8 cellular contexts compared by ENCODE assay signal in the genomic region with DNA sequence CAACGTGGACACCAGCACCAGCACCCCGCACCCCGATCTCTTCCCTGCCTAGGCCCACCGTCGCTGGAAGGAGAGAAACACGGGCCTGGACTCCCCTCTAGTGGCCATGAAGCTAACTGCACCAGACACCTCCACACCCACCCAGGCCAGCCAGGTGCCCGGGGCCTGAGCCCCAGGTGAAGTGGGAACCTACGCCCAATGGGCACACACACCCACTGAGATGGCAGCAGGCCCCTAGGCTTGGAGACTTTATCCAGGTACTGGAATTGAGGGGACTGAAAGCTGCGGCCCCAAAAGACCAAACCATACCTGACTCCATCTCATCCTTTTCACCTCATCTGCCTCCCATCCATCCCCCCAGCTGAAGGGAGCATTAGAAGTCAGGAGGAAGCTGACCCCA.
A peak's percentile ranks its signal among the peaks of the same experiment; 100 is the strongest.
DNase-seq lines count a peak whose midpoint lies in the region; ATAC-seq and TF ChIP-seq lines count a peak whose summit lies in the region.

No MANE protein-coding gene starts in this region.

- no TSS peak for BruUV-seq in IMR-90 (replicated peaks; lab: Mats Ljungman, UMichigan)

- no peak overlapping the region for H3K9ac ChIP-seq in IMR-90 (ENCODE audit: low read depth, low read length)

- no peaks in the 10 kb centered on the region for H3K79me1 ChIP-seq in IMR-90 (ENCODE audit: low read depth in 1 of 2, low read length in 2 of 2)

- CTCF ChIA-PET in IMR-90 (lab: Yijun Ruan, JAX), result interaction anchor here (0.5 to 1.6 kb wide), 6 partner anchors 9 to 1512 kb away, joined by 3 to 6 read pairs (median 4); no protein-coding TSS in a partner anchor

- H3K36me3 ChIP-seq in IMR-90 (ENCODE audit: control insufficient read depth, insufficient read depth, low read length), result no peaks in the 10 kb centered on the region
- H3K36me3 ChIP-seq in spleen, result no peaks in the 10 kb centered on the region

- H3K4me1 ChIP-seq in IMR-90 (ENCODE audit: control insufficient read depth, insufficient read depth, low read length), result no peaks in the 10 kb centered on the region
- H3K4me1 ChIP-seq in right cardiac atrium (ENCODE audit: control insufficient read depth, insufficient read depth, low read length), result no peaks in the 10 kb centered on the region
- H3K4me1 ChIP-seq in spleen, result peaks cover 0 to 6% (median 0%) of the 10 kb centered on the region in 6 donors

- no peaks in the 10 kb centered on the region for H3K9me3 ChIP-seq in IMR-90 (ENCODE audit: control insufficient read depth, insufficient read depth, low read length)
- H3K9me3 ChIP-seq in right cardiac atrium (ENCODE audit: control insufficient read depth, low read length), result no peaks in the 10 kb centered on the region
- H3K9me3 ChIP-seq in spleen, result no peaks in the 10 kb centered on the region

- TF ChIP-seq CTCF in IMR-90 (conservative IDR thresholded peaks at IDR 0.05; ENCODE audit: low read depth, low read length) (peak; percentile 71), spleen (IDR thresholded peaks at IDR 0.05 in 8 of 11, conservative IDR thresholded peaks at IDR 0.05 in 3 of 11) (peak; percentile 61 to 85 (median 81))

- H2AK9ac ChIP-seq in IMR-90 (replicated peaks; ENCODE audit: low read depth, low read length, poor library complexity), result peak overlapping the region; percentile 85

- ATAC-seq in IMR-90 (ENCODE audit: low read depth), result peak; percentile 87
- peak; percentile 47 to 73 for ATAC-seq in right cardiac atrium

- no CpG with 5 or more reads among the region's 9 CpGs for WGBS in IMR-90 (ENCODE audit: extremely low coverage in 2 of 2, insufficient read length in 1 of 2), 2 experiments
- 18% methylated on average over 9 of the region's 9 CpGs for WGBS in right cardiac atrium
- WGBS in spleen, 5 donors, result 14 to 22% (median 19%) methylated on average over 4 to 9 of the region's 9 CpGs

- no peak overlapping the region for H4K91ac ChIP-seq in IMR-90 (ENCODE audit: insufficient read depth, low read depth, low read length)

- no peak overlapping the region for H2BK5ac ChIP-seq in IMR-90 (ENCODE audit: low read depth, low read length, poor library complexity, severe bottlenecking)

- no peak overlapping the region for H3K56ac ChIP-seq in IMR-90 (ENCODE audit: extremely low read depth, insufficient read depth, low read length)

- H3K27ac ChIP-seq in IMR-90 (ENCODE audit: insufficient read depth, low read length) (no peak overlapping the region), right cardiac atrium (ENCODE audit: low read length) (no peak overlapping the region), spleen (no peak overlapping the region)

- no peak overlapping the region for H3K4me2 ChIP-seq in IMR-90 (ENCODE audit: low read depth, low read length)

- H4K20me1 ChIP-seq in IMR-90 (ENCODE audit: insufficient read depth, low read length), result no peaks in the 10 kb centered on the region

- H3K18ac ChIP-seq in IMR-90 (ENCODE audit: low read depth, low read length), result no peak overlapping the region

- peak; percentile 55 for DNase-seq in NCI-H510A treated with DMSO at 0.1 percent for 48 hours (lab: John Stamatoyannopoulos, UW)
- DNase-seq in NCI-H510A (lab: John Stamatoyannopoulos, UW), result no peak
- DNase-seq in IMR-90, result peak; percentile 6
- DNase-seq in SK-MEL-5 (ENCODE audit: low read depth, low spot score), result peak; percentile 36
- DNase-seq in activated naive CD4-positive, alpha-beta T cell treated with anti-CD3 and anti-CD28 coated beads, Interleukin-2, amount 50 U/mL, for 16 hours, result peak; percentile 53
- DNase-seq in right cardiac atrium, result peak in 2 of 3 donors; percentile 65 to 76
- peak; percentile 81 for DNase-seq in spleen
- no peak for DNase-seq in T1000 (lab: John Stamatoyannopoulos, UW)

- in situ Hi-C loops in IMR-90 (cut with MboI; ENCODE audit: low sequenced_read_pairs), result loop anchor here (25.0 kb wide), 1 partner anchor 1354 kb away; no protein-coding TSS in a partner anchor
- in situ Hi-C loops in SK-MEL-5 (cut with HindIII; ENCODE audit: low pct_unique_long_range_greater_than_20kb, low sequenced_read_pairs), result no loop called here

- POLR2A ChIA-PET in IMR-90 (lab: Charles Lee; ENCODE audit: unreplicated experiment), result interaction anchor here (0.6 kb wide), 1 partner anchor 238 kb away, joined by 3 read pairs; no protein-coding TSS in a partner anchor

- H3K4ac ChIP-seq in IMR-90 (ENCODE audit: low read depth, low read length), result no peak overlapping the region

- H4K8ac ChIP-seq in IMR-90 (ENCODE audit: low read depth in 2 of 2, low read length in 2 of 2), result no peak overlapping the region

- dilution Hi-C loops in IMR-90 (cut with HindIII; ENCODE audit: low sequenced_read_pairs, unreplicated experiment), result no loop called here

- H2BK120ac ChIP-seq in IMR-90 (ENCODE audit: low read depth, low read length), result no peak overlapping the region

- TF ChIP-seq RAD21 in IMR-90 (IDR thresholded peaks at IDR 0.05; ENCODE audit: low read length), result peak; percentile 84

- TF ChIP-seq POLR2A in IMR-90 (IDR thresholded peaks at IDR 0.05; ENCODE audit: low read depth, low read length) (no peak), spleen (IDR thresholded peaks at IDR 0.05) (no peak)

- 0 out of 2 replicates have a peak, but pooled peaks cover 3% of the 10 kb centered on the region for H3K9me1 ChIP-seq in IMR-90 (ENCODE audit: insufficient read depth, low read length)

- no peak overlapping the region for H3K14ac ChIP-seq in IMR-90 (replicated peaks; ENCODE audit: low read depth, low read length)

- no peak overlapping the region for H2BK20ac ChIP-seq in IMR-90 (ENCODE audit: low read depth, low read length)

- no peak overlapping the region for H2BK15ac ChIP-seq in IMR-90 (ENCODE audit: low read depth, low read length)

- H3K27me3 ChIP-seq in IMR-90 (ENCODE audit: control insufficient read depth, insufficient read depth, low read length) (peaks cover 18% of the 10 kb centered on the region), right cardiac atrium (ENCODE audit: control insufficient read depth, insufficient read depth) (no peaks in the 10 kb centered on the region), spleen (replicated peaks in 1 of 7) (peaks cover 0 to 42% (median 0%) of the 10 kb centered on the region in 7 donors)

- H3K23ac ChIP-seq in IMR-90 (ENCODE audit: low read depth, low read length), result no peak overlapping the region

- intact Hi-C loops in IMR-90 (cut with micrococcal nuclease) (loop anchor here (1.0 kb wide), 3 partner anchors 177 to 474 kb away; no protein-coding TSS in a partner anchor), right cardiac atrium (cut with DNase I) (loop anchor here in 1 of 4 donors (5.0 kb wide), 1 partner anchor 239 kb away; no protein-coding TSS in a partner anchor), spleen (cut with DNase I; ENCODE audit: low total_unique reads) (loop anchor here (5.0 to 10.0 kb wide), 2 partner anchors 239 to 1357 kb away; no protein-coding TSS in a partner anchor)

- H2AK5ac ChIP-seq in IMR-90 (ENCODE audit: low read depth, low read length), result no peak overlapping the region

- H4K5ac ChIP-seq in IMR-90 (ENCODE audit: low read depth, low read length), result no peak overlapping the region

- no peak overlapping the region for H3K4me3 ChIP-seq in IMR-90 (ENCODE audit: insufficient read depth, low read depth, low read length)
- H3K4me3 ChIP-seq in right cardiac atrium (ENCODE audit: low read length), result no peak overlapping the region
- no peak overlapping the region for H3K4me3 ChIP-seq in spleen

- peak overlapping the region; percentile 11 for H2AFZ ChIP-seq in IMR-90 (replicated peaks; ENCODE audit: low read length, poor library complexity)

TF ChIP-seq in IMR-90, 13 proteins besides CTCF, POLR2A, EP300 and RAD21:
- no peak for TF ChIP-seq NFE2L2 (IDR thresholded peaks at IDR 0.05; ENCODE audit: low read depth, low read length)
- TF ChIP-seq SMC3 (IDR thresholded peaks at IDR 0.05; ENCODE audit: low read depth, low read length), result peak; percentile 57

Comparison
In these comparisons a context has a peak if more than half of its experiments do, and no peak if none do; other contexts are left out.
1. DNase-seq: peak in NCI-H510A treated with DMSO at 0.1 percent for 48 hours (single experiment), IMR-90 (single experiment), SK-MEL-5 (single experiment), activated naive CD4-positive, alpha-beta T cell treated with anti-CD3 and anti-CD28 coated beads, Interleukin-2, amount 50 U/mL, for 16 hours (single experiment), right cardiac atrium (2 of 3) and spleen (single experiment); none in NCI-H510A (single experiment) and T1000 (single experiment).